Comparison of ENCODE assay signal across 6 cellular contexts in the genomic region with DNA sequence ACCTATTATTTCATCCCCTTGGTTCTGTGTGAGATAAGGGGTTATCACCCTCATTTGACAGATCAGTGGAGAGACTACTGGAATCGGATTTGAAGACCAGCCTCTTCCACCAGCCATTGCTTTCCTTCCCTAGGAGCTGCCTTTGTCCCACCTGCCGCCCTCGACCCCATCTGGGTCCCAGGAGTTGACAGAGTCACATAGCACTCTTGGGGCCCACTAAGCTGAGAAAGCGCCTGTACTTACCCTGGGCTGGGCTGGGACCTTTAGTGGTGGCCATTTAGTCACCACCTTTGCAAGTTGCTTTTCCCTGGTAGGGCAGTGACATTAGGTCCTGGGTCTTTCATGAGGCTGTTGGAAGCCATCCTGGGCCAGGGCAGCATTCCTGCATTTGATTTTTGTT. TPM values are rescaled to one million over a fixed set of nuclear protein-coding genes. Genes with fewer than 3 reads are reported as not detected.
"Had no signal": no experiment of that assay in that cellular context is flagged by ENCODE, and none has a peak within 500 bp of the region (broad histone marks: within the 10 kb centered on the region; RNA-seq: fewer than 3 reads in every experiment).

No MANE protein-coding gene starts in this region.

RNA-seq across cellular contexts. Expression of a gene that starts 17.6 kb away (rescaled TPM):
- total RNA-seq: activated B cell treated with CpG ODN at 0.5 μM for 24 hours, adrenal gland, astrocyte, body of pancreas, cardiac muscle cell, chondrocyte had no signal
- polyA plus RNA-seq: adrenal gland, cardiac muscle cell had no signal
